ENCODE assay signal across 1 cellular context in genomic region chr3:194161181-194162045, GRCh38.
A peak's percentile ranks its signal among the peaks of the same experiment; 100 is the strongest.
TF ChIP-seq lines count a peak whose summit lies in the region.

No MANE protein-coding gene starts in this region.

TF ChIP-seq in HepG2, 621 proteins besides CTCF, POLR2A, EP300 and RAD21 (continued from another document and continues in another):
- TF ChIP-seq AFF4 (CRISPR knock-in tag; IDR thresholded peaks at IDR 0.05) (no peak), MAF1 (CRISPR knock-in tag; IDR thresholded peaks at IDR 0.05; ENCODE audit: borderline replicate concordance) (no peak), ZNF33A (CRISPR knock-in tag; IDR thresholded peaks at IDR 0.05; ENCODE audit: borderline replicate concordance) (no peak), ARNTL (CRISPR knock-in tag; IDR thresholded peaks at IDR 0.05) (no peak), HDAC6 (IDR thresholded peaks at IDR 0.05; ENCODE audit: low read depth, low read length) (no peak), MXI1 (IDR thresholded peaks at IDR 0.05; ENCODE audit: borderline replicate concordance, low read depth, low read length) (no peak), TFAP4 (IDR thresholded peaks at IDR 0.05; ENCODE audit: borderline replicate concordance, low read depth) (no peak), SALL2 (CRISPR knock-in tag; IDR thresholded peaks at IDR 0.05) (no peak), EEA1 (CRISPR knock-in tag; IDR thresholded peaks at IDR 0.05; ENCODE audit: borderline replicate concordance) (no peak), NR0B2 (CRISPR knock-in tag; IDR thresholded peaks at IDR 0.05) (no peak), CSRNP1 (CRISPR knock-in tag; IDR thresholded peaks at IDR 0.05) (no peak), PHF20 (CRISPR knock-in tag; IDR thresholded peaks at IDR 0.05) (no peak), MTF2 (CRISPR knock-in tag; IDR thresholded peaks at IDR 0.05; ENCODE audit: borderline replicate concordance) (no peak), HNRNPK (IDR thresholded peaks at IDR 0.05; ENCODE audit: low read depth, low read length, poor library complexity, severe bottlenecking) (no peak), ZNF570 (CRISPR knock-in tag; IDR thresholded peaks at IDR 0.05; ENCODE audit: borderline replicate concordance) (no peak), BCLAF1 (IDR thresholded peaks at IDR 0.05) (no peak), REXO4 (CRISPR knock-in tag; IDR thresholded peaks at IDR 0.05; ENCODE audit: borderline replicate concordance) (no peak), USF2 (IDR thresholded peaks at IDR 0.05; ENCODE audit: low read depth, low read length) (no peak), USF2 (CRISPR knock-in tag; IDR thresholded peaks at IDR 0.05; ENCODE audit: borderline replicate concordance) (no peak), ZFP91 (CRISPR knock-in tag; IDR thresholded peaks at IDR 0.05; ENCODE audit: borderline replicate concordance) (peak; percentile 46; the same call in 1 of the 2 replicates), ZFP82 (CRISPR knock-in tag; IDR thresholded peaks at IDR 0.05; ENCODE audit: borderline replicate concordance) (no peak), ZNF446 (CRISPR knock-in tag; IDR thresholded peaks at IDR 0.05) (no peak), AHR (CRISPR knock-in tag; IDR thresholded peaks at IDR 0.05) (no peak), ZNF646 (CRISPR knock-in tag; IDR thresholded peaks at IDR 0.05) (no peak), ZNF703 (CRISPR knock-in tag; IDR thresholded peaks at IDR 0.05; ENCODE audit: borderline replicate concordance) (no peak), KDM3A (CRISPR knock-in tag; IDR thresholded peaks at IDR 0.05; ENCODE audit: low read depth) (no peak), ISX (CRISPR knock-in tag; conservative IDR thresholded peaks at IDR 0.05) (no peak), ZSCAN12 (CRISPR knock-in tag; IDR thresholded peaks at IDR 0.05) (no peak), MTA1 (CRISPR knock-in tag; IDR thresholded peaks at IDR 0.05; ENCODE audit: borderline replicate concordance) (0 out of 2 replicates have a peak, but pooled peaks have one; percentile 46), NFIC (IDR thresholded peaks at IDR 0.05; ENCODE audit: low read length) (no peak), ZNF691 (CRISPR knock-in tag; IDR thresholded peaks at IDR 0.05; ENCODE audit: borderline replicate concordance, low read depth) (no peak), ASH2L (IDR thresholded peaks at IDR 0.05; ENCODE audit: insufficient read length, low read depth, low read length) (no peak), MAZ (IDR thresholded peaks at IDR 0.05; ENCODE audit: borderline replicate concordance, low read depth, low read length) (no peak), MAZ (CRISPR knock-in tag; IDR thresholded peaks at IDR 0.05; ENCODE audit: low read depth) (0 out of 2 replicates have a peak, but pooled peaks have one; percentile 35), SRSF1 (optimal IDR thresholded peaks at IDR 0.05; ENCODE audit: low read depth, low read length) (no peak), ZNF749 (CRISPR knock-in tag; IDR thresholded peaks at IDR 0.05; ENCODE audit: borderline replicate concordance) (no peak), ZNF12 (CRISPR knock-in tag; IDR thresholded peaks at IDR 0.05) (no peak; the same call in 1 of the 2 replicates), SMAD3 (CRISPR knock-in tag; IDR thresholded peaks at IDR 0.05) (no peak)
